21 cellular contexts compared by ENCODE assay signal in genomic region chr6:141548969-141549368, GRCh38.
DNase-seq lines count a peak whose midpoint lies in the region; ATAC-seq, FAIRE-seq and TF ChIP-seq lines count a peak whose summit lies in the region.
"Had no signal": no experiment of that assay in that cellular context is flagged by ENCODE, and none has a peak within 500 bp of the region (broad histone marks: within the 10 kb centered on the region; RNA-seq: fewer than 3 reads in every experiment).

No MANE protein-coding gene starts in this region.

- intact Hi-C loops in ovary (cut with DNase I) = no loop called here

- H3K4me2 ChIP-seq in astrocyte (ENCODE audit: low read length) = no peak overlapping the region
- H3K4me2 ChIP-seq: GM23338 had no signal

- H3K27me3 ChIP-seq in astrocyte (ENCODE audit: insufficient read depth, low read length) (no peaks in the 10 kb centered on the region), ovary (no peaks in the 10 kb centered on the region), HAP-1 (ENCODE audit: low read depth) (no peaks in the 10 kb centered on the region)
- H3K27me3 ChIP-seq: Peyer's patch had no signal

- H3K4me3 Mint-ChIP-seq in astrocyte (ENCODE audit: unreplicated experiment) = no peak overlapping the region
- H3K4me3 Mint-ChIP-seq: activated CD8-positive, alpha-beta T cell treated with anti-CD3 and anti-CD28 coated beads, Interleukin-2, amount 10 ng/mL, durations not matched to agents 7 days and 5 days; activated naive CD8-positive, alpha-beta T cell treated with anti-CD3 and anti-CD28 coated beads, Interleukin-2, amount 10 ng/mL, durations not matched to agents 7 days and 5 days; GM23338 had no signal

- H3K36me3 ChIP-seq in astrocyte (ENCODE audit: insufficient read depth, low read length) (no peaks in the 10 kb centered on the region), ovary (no peaks in the 10 kb centered on the region), HAP-1 (replicated peaks) (no peaks in the 10 kb centered on the region)
- H3K36me3 ChIP-seq: left ventricle myocardium inferior, Peyer's patch had no signal

- H3K27me3 Mint-ChIP-seq in astrocyte (ENCODE audit: low read depth, unreplicated experiment) = no peaks in the 10 kb centered on the region
- H3K27me3 Mint-ChIP-seq: activated naive CD8-positive, alpha-beta T cell treated with anti-CD3 and anti-CD28 coated beads, Interleukin-2, amount 10 ng/mL, durations not matched to agents 7 days and 5 days had no signal

- no peaks in the 10 kb centered on the region for H3K9me3 ChIP-seq in astrocyte (ENCODE audit: insufficient read depth, low read depth, low read length)
- no peaks in the 10 kb centered on the region for H3K9me3 ChIP-seq in ovary
- H3K9me3 ChIP-seq in HAP-1 = 0 out of 2 replicates have a peak, but pooled peaks cover 2% of the 10 kb centered on the region
- H3K9me3 ChIP-seq: Peyer's patch had no signal

- peak; percentile 9 for DNase-seq in Daoy (ENCODE audit: low read depth)
- DNase-seq in LoVo (ENCODE audit: low spot score) = peak; percentile 18
- peak; percentile 17 for DNase-seq in astrocyte (ENCODE audit: low read depth)
- DNase-seq in fibroblast of pulmonary artery (ENCODE audit: low read depth) = peak; percentile 54
- DNase-seq in ovary = no peak
- no peak for DNase-seq in HAP-1 (ENCODE audit: low spot score in 2 of 2)
- DNase-seq in CD1c-positive myeloid dendritic cell (ENCODE audit: extremely low spot score) = no peak
- DNase-seq: activated CD8-positive, alpha-beta T cell treated with anti-CD3 and anti-CD28 coated beads, Interleukin-2, amount 10 ng/mL, durations not matched to agents 7 days and 5 days; activated naive CD8-positive, alpha-beta T cell treated with anti-CD3 and anti-CD28 coated beads, Interleukin-2, amount 10 ng/mL, durations not matched to agents 7 days and 5 days; central memory CD4-positive, alpha-beta T cell; effector CD4-positive, alpha-beta T cell; GDM1; left ventricle myocardium inferior; NCI-H2171; NCI-H82; Peyer's patch; stimulated activated CD4-positive, alpha-beta T cell treated with anti-CD3 and anti-CD28 coated beads, Interleukin-4, amount 100 ng/mL, for 1 hour had no signal

- H3K27ac ChIP-seq in astrocyte (ENCODE audit: low read depth, low read length) = no peak overlapping the region
- no peak overlapping the region for H3K27ac ChIP-seq in ovary
- H3K27ac ChIP-seq: left ventricle myocardium inferior, Peyer's patch, VCaP had no signal

- H3K4me3 ChIP-seq in astrocyte (ENCODE audit: insufficient read depth, low read depth, low read length) (no peak overlapping the region), fibroblast of pulmonary artery (replicated peaks; ENCODE audit: low read depth, low read length) (no peak overlapping the region), ovary (no peak overlapping the region), HAP-1 (no peak overlapping the region)
- H3K4me3 ChIP-seq: GM23338, left ventricle myocardium inferior, Peyer's patch had no signal

- no peak for TF ChIP-seq CTCF in astrocyte (IDR thresholded peaks at IDR 0.05; ENCODE audit: insufficient read depth, low read depth, low read length)
- no peak for TF ChIP-seq CTCF in fibroblast of pulmonary artery (IDR thresholded peaks at IDR 0.05; ENCODE audit: low read length, missing control alignments)
- no peak for TF ChIP-seq CTCF in ovary (IDR thresholded peaks at IDR 0.05)

- H4K20me1 ChIP-seq in astrocyte (ENCODE audit: insufficient read depth, low read length) = no peaks in the 10 kb centered on the region

- peaks cover 6% of the 10 kb centered on the region for H3K4me1 Mint-ChIP-seq in astrocyte (ENCODE audit: low read depth, unreplicated experiment)
- H3K4me1 Mint-ChIP-seq: GM23338 had no signal

- no peaks in the 10 kb centered on the region for H3K4me1 ChIP-seq in astrocyte (ENCODE audit: insufficient read depth, low read length)
- no peaks in the 10 kb centered on the region for H3K4me1 ChIP-seq in ovary (ENCODE audit: insufficient read depth)
- H3K4me1 ChIP-seq in HAP-1 = no peaks in the 10 kb centered on the region; the same call in 1 of the 2 replicates
- H3K4me1 ChIP-seq: Peyer's patch had no signal

- TF ChIP-seq EP300 in ovary (IDR thresholded peaks at IDR 0.05) = no peak

- H3K27ac Mint-ChIP-seq in astrocyte (ENCODE audit: unreplicated experiment) = no peak overlapping the region
- H3K27ac Mint-ChIP-seq: activated CD8-positive, alpha-beta T cell treated with anti-CD3 and anti-CD28 coated beads, Interleukin-2, amount 10 ng/mL, durations not matched to agents 7 days and 5 days; activated naive CD8-positive, alpha-beta T cell treated with anti-CD3 and anti-CD28 coated beads, Interleukin-2, amount 10 ng/mL, durations not matched to agents 7 days and 5 days; GM23338 had no signal

- peaks cover 8% of the 10 kb centered on the region for H3K9me3 Mint-ChIP-seq in astrocyte (ENCODE audit: unreplicated experiment)

- TF ChIP-seq POLR2A in ovary (IDR thresholded peaks at IDR 0.05) = no peak

- WGBS in ovary, 3 donors = 69 to 100% (median 99%) methylated on average over 2 of the region's 2 CpGs

- no peak overlapping the region for H3K9ac ChIP-seq in astrocyte (ENCODE audit: low read length)

- H2AFZ ChIP-seq in astrocyte (ENCODE audit: low read depth, low read length) = no peak overlapping the region
- H2AFZ ChIP-seq: GM23338 had no signal

- H3K36me3 Mint-ChIP-seq in astrocyte (ENCODE audit: low read depth, unreplicated experiment) = peaks cover 2% of the 10 kb centered on the region

- ATAC-seq in GM18873 (IDR thresholded peaks at IDR 0.05; ENCODE audit: low FRiP score, unreplicated experiment) = no peak
- ATAC-seq: activated CD8-positive, alpha-beta T cell treated with anti-CD3 and anti-CD28 coated beads, Interleukin-2, amount 10 ng/mL, durations not matched to agents 7 days and 5 days; GM23338 had no signal

- no peaks in the 10 kb centered on the region for H3K79me2 ChIP-seq in astrocyte (ENCODE audit: insufficient read depth, low read length)

- no peak for FAIRE-seq in astrocyte (lab: Jason Lieb, UNC)
- FAIRE-seq: GM12892 had no signal

- in situ Hi-C loops in HAP-1 (cut with MboI; ENCODE audit: low sequenced_read_pairs) = no loop called here

Comparison
In these comparisons a context has a peak if more than half of its experiments do, and no peak if none do; other contexts are left out.
1. DNase-seq: peak in Daoy (single experiment), LoVo (single experiment), astrocyte (single experiment) and fibroblast of pulmonary artery (single experiment); none in ovary (0 of 5), HAP-1 (0 of 2) and CD1c-positive myeloid dendritic cell (single experiment).